1 cellular context compared by ENCODE assay signal in genomic region chr9:78296208-78296892, GRCh38.
TF ChIP-seq lines count a peak whose summit lies in the region.

No MANE protein-coding gene starts in this region.

TF ChIP-seq in K562, 482 proteins besides CTCF, POLR2A, EP300 and RAD21 (continued from another document):
- TF ChIP-seq HEY1 (CRISPR knock-in tag; IDR thresholded peaks at IDR 0.05; ENCODE audit: borderline replicate concordance) (no peak), RB1 (IDR thresholded peaks at IDR 0.05; ENCODE audit: low read depth) (0 out of 2 replicates have a peak, but pooled peaks have one; percentile 23), FOXJ2 (tag; IDR thresholded peaks at IDR 0.05) (0 out of 2 replicates have a peak, but pooled peaks have one; percentile 42), TAL1 (IDR thresholded peaks at IDR 0.05) (no peak), RERE (CRISPR knock-in tag; IDR thresholded peaks at IDR 0.05; ENCODE audit: borderline replicate concordance) (no peak), NCOA1 (IDR thresholded peaks at IDR 0.05; ENCODE audit: low read depth) (no peak), POLR2AphosphoS5 (IDR thresholded peaks at IDR 0.05; ENCODE audit: control insufficient read depth, insufficient read depth, low read depth, low read length) (no peak), SLC30A9 (CRISPR knock-in tag; IDR thresholded peaks at IDR 0.05) (no peak), CBX2 (IDR thresholded peaks at IDR 0.05; ENCODE audit: insufficient read depth, low read length, poor library complexity, severe bottlenecking) (no peak), TCF15 (CRISPR knock-in tag; IDR thresholded peaks at IDR 0.05) (no peak), SRSF1 (IDR thresholded peaks at IDR 0.05; ENCODE audit: low read depth, low read length) (no peak), BHLHE40 (IDR thresholded peaks at IDR 0.05; ENCODE audit: low read length) (no peak), ZEB2 (IDR thresholded peaks at IDR 0.05) (no peak), CHD2 (IDR thresholded peaks at IDR 0.05; ENCODE audit: low read depth, low read length) (no peak), ZNF586 (CRISPR knock-in tag; conservative IDR thresholded peaks at IDR 0.05) (no peak), NFRKB (IDR thresholded peaks at IDR 0.05; ENCODE audit: low read depth) (peak; percentile 87; the same call in 1 of the 2 replicates), GATAD2A (IDR thresholded peaks at IDR 0.05) (no peak), ZNF347 (CRISPR knock-in tag; IDR thresholded peaks at IDR 0.05; ENCODE audit: low read depth) (no peak), UBTF (IDR thresholded peaks at IDR 0.05; ENCODE audit: borderline replicate concordance in 1 of 2, low read depth in 2 of 2, low read length in 2 of 2) (no peak), MYBL2 (IDR thresholded peaks at IDR 0.05; ENCODE audit: low read depth) (no peak), MYBL2 (CRISPR knock-in tag; IDR thresholded peaks at IDR 0.05; ENCODE audit: borderline replicate concordance) (no peak), KDM4B (IDR thresholded peaks at IDR 0.05; ENCODE audit: borderline replicate concordance in 2 of 2, low read depth in 1 of 2) (no peak), SP2 (IDR thresholded peaks at IDR 0.05; ENCODE audit: extremely low read depth, low read depth, low read length, poor library complexity, severe bottlenecking) (no peak)
